In genomic region chr10:59047957-59048618, GRCh38 we compare ENCODE assay signal across 10 cellular contexts.
DNase-seq lines count a peak whose midpoint lies in the region; ATAC-seq and TF ChIP-seq lines count a peak whose summit lies in the region.
"Had no signal": no experiment of that assay in that cellular context is flagged by ENCODE, and none has a peak within 500 bp of the region (broad histone marks: within the 10 kb centered on the region; RNA-seq: fewer than 3 reads in every experiment).

No MANE protein-coding gene starts in this region.

- no peaks in the 10 kb centered on the region for H3K36me3 ChIP-seq in sigmoid colon

- no peak overlapping the region for H3K4me3 ChIP-seq in sigmoid colon
- H3K4me3 ChIP-seq: PC-9 had no signal

- H3K4me1 ChIP-seq in sigmoid colon, result no peaks in the 10 kb centered on the region

- no peak overlapping the region for H3K27ac ChIP-seq in sigmoid colon
- H3K27ac ChIP-seq: PC-9 had no signal

- H3K9me3 ChIP-seq in sigmoid colon, result no peaks in the 10 kb centered on the region

- no peaks in the 10 kb centered on the region for H3K27me3 ChIP-seq in sigmoid colon

- TF ChIP-seq POLR2A in sigmoid colon (IDR thresholded peaks at IDR 0.05), result no peak

- TF ChIP-seq CTCF in sigmoid colon (IDR thresholded peaks at IDR 0.05), result no peak

- DNase-seq in sigmoid colon, result no peak
- no peak for DNase-seq in activated T-cell treated with anti-CD3 and anti-CD28 coated beads for 4 hours
- DNase-seq in RKO (ENCODE audit: low spot score), result no peak
- DNase-seq in NCI-H82 (lab: John Stamatoyannopoulos, UW), result no peak
- DNase-seq: NCI-H187 treated with DMSO at 0.1 percent for 48 hours, PC-9 had no signal

- WGBS in sigmoid colon, 2 donors, result 84 to 85% methylated on average over 5 of the region's 5 CpGs

- ATAC-seq in GM18499 (IDR thresholded peaks at IDR 0.05; ENCODE audit: insufficient read depth, unreplicated experiment), result peak; percentile 93
- peak; percentile 93 for ATAC-seq in GM19455 (IDR thresholded peaks at IDR 0.05; ENCODE audit: unreplicated experiment)
- ATAC-seq in HG02884 (IDR thresholded peaks at IDR 0.05; ENCODE audit: unreplicated experiment), result peak; percentile 86
- peak; percentile 79 for ATAC-seq in HG03558 (IDR thresholded peaks at IDR 0.05; ENCODE audit: extremely low read depth, unreplicated experiment)

- intact Hi-C loops in sigmoid colon (cut with DNase I), result no loop called here

- TF ChIP-seq EP300 in sigmoid colon (IDR thresholded peaks at IDR 0.05), result no peak
